In genomic region chr18:79525556-79526467, GRCh38 we compare ENCODE assay signal across 9 cellular contexts.
DNase-seq lines count a peak whose midpoint lies in the region; ATAC-seq and TF ChIP-seq lines count a peak whose summit lies in the region.
"Had no signal": no experiment of that assay in that cellular context is flagged by ENCODE, and none has a peak within 500 bp of the region (broad histone marks: within the 10 kb centered on the region; RNA-seq: fewer than 3 reads in every experiment).

No MANE protein-coding gene starts in this region.

- DNase-seq in AG10803 (ENCODE audit: low read depth) (peak; percentile 30), NCI-H1694 treated with DMSO at 0.1 percent for 48 hours (lab: John Stamatoyannopoulos, UW) (peak; percentile 16), dermis blood vessel endothelial cell (peak; percentile 55), naive B cell (no peak), EL (no peak), DMS153 treated with DMSO at 0.1 percent for 48 hours (lab: John Stamatoyannopoulos, UW; ENCODE audit: unreplicated experiment) (no peak), foreskin melanocyte (no peak), GM19240 (ENCODE audit: insufficient read length, low spot score) (no peak)
- DNase-seq: MM.1S had no signal

- H3K4me1 Mint-ChIP-seq in naive B cell, result peaks cover 46 to 57% (median 50%) of the 10 kb centered on the region in 3 donors

- no peaks in the 10 kb centered on the region for H3K27me3 Mint-ChIP-seq in naive B cell

- H3K9me3 Mint-ChIP-seq in naive B cell, result no peaks in the 10 kb centered on the region

- H3K4me3 ChIP-seq in AG10803 (ENCODE audit: low read length), result no peak overlapping the region

- TF ChIP-seq CTCF in AG10803 (conservative IDR thresholded peaks at IDR 0.05; ENCODE audit: low read length), result no peak

- peaks cover 0 to 5% of the 10 kb centered on the region in 2 donors for H3K36me3 Mint-ChIP-seq in naive B cell

- peak overlapping the region in 5 of 6 donors; percentile 81 to 99 (median 95) for H3K27ac Mint-ChIP-seq in naive B cell

- peak overlapping the region in 6 of 8 donors; percentile 60 to 82 (median 66) for H3K4me3 Mint-ChIP-seq in naive B cell

- no peak for ATAC-seq in naive B cell (ENCODE audit: low read depth in 2 of 2)

Comparison
In these comparisons a context has a peak if more than half of its experiments do, and no peak if none do; other contexts are left out.
1. DNase-seq: peak in AG10803 (single experiment), NCI-H1694 treated with DMSO at 0.1 percent for 48 hours (single experiment) and dermis blood vessel endothelial cell (single experiment); none in naive B cell (single experiment), EL (single experiment), DMS153 treated with DMSO at 0.1 percent for 48 hours (single experiment), foreskin melanocyte (single experiment) and GM19240 (single experiment).